ENCODE assay signal across 1 cellular context in the genomic region with DNA sequence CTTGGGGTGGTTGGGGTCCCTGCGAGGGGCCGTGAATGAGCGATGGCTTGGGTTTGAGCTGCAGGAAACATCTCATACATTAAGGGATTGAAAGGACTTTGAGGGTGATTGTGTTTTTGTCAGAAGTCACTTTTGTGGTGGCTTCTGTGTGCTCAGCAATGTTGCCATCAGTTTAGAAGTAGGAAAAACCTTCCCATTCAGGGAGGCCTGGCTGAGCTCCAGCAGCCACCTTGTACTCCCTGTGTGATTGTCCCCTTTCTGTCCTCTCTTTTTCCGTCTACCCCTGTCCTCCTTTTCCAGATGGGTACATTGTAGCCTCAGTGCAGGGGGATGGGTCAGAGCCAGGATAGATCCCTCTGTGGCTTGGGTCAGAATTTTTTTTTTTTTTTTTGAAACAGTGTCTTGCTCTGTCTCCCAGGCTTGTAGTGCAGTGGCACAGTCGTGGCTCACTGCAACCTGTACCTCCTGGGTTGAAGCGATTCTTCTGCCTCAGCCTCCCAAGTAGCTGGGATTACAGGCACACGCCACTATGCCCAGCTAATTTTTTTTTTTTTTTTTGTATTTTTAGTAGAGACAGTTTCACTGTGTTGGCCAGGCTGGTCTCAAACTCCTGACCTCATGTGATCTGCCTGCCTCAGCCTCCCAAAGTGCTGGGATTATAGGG.
A peak's percentile ranks its signal among the peaks of the same experiment; 100 is the strongest.
TF ChIP-seq lines count a peak whose summit lies in the region.

No MANE protein-coding gene starts in this region.

TF ChIP-seq in K562, 482 proteins besides CTCF, POLR2A, EP300 and RAD21:
- TF ChIP-seq KDM5B (IDR thresholded peaks at IDR 0.05; ENCODE audit: insufficient replicate concordance, low read depth, low read length) (peak; percentile 6), NFIC (IDR thresholded peaks at IDR 0.05) (peak; percentile 62), MTA3 (IDR thresholded peaks at IDR 0.05; ENCODE audit: borderline replicate concordance) (0 out of 2 replicates have a peak, but pooled peaks have one; percentile 1), ZBTB7A (IDR thresholded peaks at IDR 0.05; ENCODE audit: borderline replicate concordance, control insufficient read depth, low read depth, low read length) (peak; percentile 35; the same call in 1 of the 2 replicates)
